ENCODE assay signal across 8 cellular contexts in the genomic region with DNA sequence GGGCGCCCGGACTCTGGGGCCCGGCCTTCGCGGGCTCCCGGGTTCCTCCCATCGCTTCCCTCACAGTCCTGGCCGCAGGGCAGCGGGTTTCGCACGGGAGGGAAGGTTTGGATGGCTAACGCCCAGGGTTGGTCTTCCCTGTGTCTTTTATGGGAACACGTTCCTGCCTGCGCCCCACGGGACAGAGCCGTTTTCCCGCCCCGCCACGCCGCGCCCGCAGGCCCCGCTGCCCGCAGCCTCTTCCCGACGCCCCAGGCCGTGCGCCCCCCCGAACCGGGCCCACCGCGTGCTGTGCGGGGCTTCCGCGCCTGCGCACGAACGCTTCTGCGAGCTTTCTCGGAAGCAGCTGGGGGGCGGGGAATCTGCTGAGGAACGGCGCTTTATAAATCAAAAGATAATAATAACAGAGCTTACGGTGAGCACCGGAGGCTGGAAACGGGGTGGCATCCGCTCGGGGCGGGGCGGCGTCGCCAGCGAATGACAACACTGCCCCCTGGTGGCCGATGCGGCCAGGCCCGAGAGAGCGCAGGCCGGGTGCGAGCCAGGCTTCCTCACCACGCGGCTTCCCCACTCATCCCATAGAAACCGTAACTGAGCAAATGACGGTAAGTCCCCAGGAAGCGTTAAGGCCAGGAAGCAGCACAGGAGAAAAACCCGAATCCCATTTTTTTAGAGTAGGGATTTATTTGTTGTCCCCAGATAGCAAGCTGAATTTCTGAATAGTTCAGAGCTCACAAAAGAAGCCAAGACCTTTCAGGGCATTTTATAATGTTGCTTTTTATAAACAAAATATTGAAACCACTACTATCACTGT.
DNase-seq lines count a peak whose midpoint lies in the region; ATAC-seq lines count a peak whose summit lies in the region.

No MANE protein-coding gene starts in this region.

- CTCF ChIA-PET in activated naive CD4-positive, alpha-beta T cell treated with anti-CD3 and anti-CD28 coated beads, Interleukin-2, amount 10 ng/mL, durations not matched to agents 7 days and 5 days (lab: Charles Lee), result interaction anchor here (0.5 to 3.4 kb wide), 42 partner anchors 8 to 1039 kb away, joined by 3 to 23 read pairs (median 3); a partner anchor contains a TSS

- no peaks in the 10 kb centered on the region for H3K36me3 Mint-ChIP-seq in activated naive CD4-positive, alpha-beta T cell treated with anti-CD3 and anti-CD28 coated beads, Interleukin-2, amount 10 ng/mL, durations not matched to agents 7 days and 5 days

- no peaks in the 10 kb centered on the region for H3K9me3 Mint-ChIP-seq in activated naive CD4-positive, alpha-beta T cell treated with anti-CD3 and anti-CD28 coated beads, Interleukin-2, amount 10 ng/mL, durations not matched to agents 7 days and 5 days

- H3K4me1 Mint-ChIP-seq in activated naive CD4-positive, alpha-beta T cell treated with anti-CD3 and anti-CD28 coated beads, Interleukin-2, amount 10 ng/mL, durations not matched to agents 7 days and 5 days, result peaks cover 5% of the 10 kb centered on the region

- H3K4me3 Mint-ChIP-seq in activated naive CD4-positive, alpha-beta T cell treated with anti-CD3 and anti-CD28 coated beads, Interleukin-2, amount 10 ng/mL, durations not matched to agents 7 days and 5 days, result peak overlapping the region; percentile 62

- ATAC-seq in GM21619 (IDR thresholded peaks at IDR 0.05; ENCODE audit: unreplicated experiment), result peak; percentile 84

- DNase-seq in COR-L47 (lab: John Stamatoyannopoulos, UW), result peak; percentile 78
- DNase-seq in M059J (ENCODE audit: low read depth), result peak; percentile 81
- peak; percentile 44 for DNase-seq in SK-N-DZ (ENCODE audit: low spot score)
- DNase-seq in activated naive CD4-positive, alpha-beta T cell treated with anti-CD3 and anti-CD28 coated beads, Interleukin-2, amount 10 ng/mL, durations not matched to agents 7 days and 5 days, result peak; percentile 84
- peak; percentile 81 for DNase-seq in glomerular visceral epithelial cell (ENCODE audit: extremely low spot score)
- DNase-seq in nucleus accumbens (lab: John Stamatoyannopoulos, UW), result peak in 52 of 56 donors; percentile 26 to 87 (median 62)
- peak in 45 of 49 donors; percentile 9 to 88 (median 61) for DNase-seq in substantia nigra (lab: John Stamatoyannopoulos, UW)

- peaks cover 60% of the 10 kb centered on the region for H3K27me3 Mint-ChIP-seq in activated naive CD4-positive, alpha-beta T cell treated with anti-CD3 and anti-CD28 coated beads, Interleukin-2, amount 10 ng/mL, durations not matched to agents 7 days and 5 days

- peak overlapping the region; percentile 35 for H3K27ac ChIP-seq in substantia nigra (ENCODE audit: low read depth, low read length, poor library complexity, severe bottlenecking)

- H3K27ac Mint-ChIP-seq in activated naive CD4-positive, alpha-beta T cell treated with anti-CD3 and anti-CD28 coated beads, Interleukin-2, amount 10 ng/mL, durations not matched to agents 7 days and 5 days, result no peak overlapping the region

Comparison
In these comparisons a context has a peak if more than half of its experiments do, and no peak if none do; other contexts are left out.
1. Peak in every context shown above with its lines: DNase-seq, ATAC-seq and H3K27ac ChIP-seq.